22 cellular contexts compared by ENCODE assay signal in the genomic region with DNA sequence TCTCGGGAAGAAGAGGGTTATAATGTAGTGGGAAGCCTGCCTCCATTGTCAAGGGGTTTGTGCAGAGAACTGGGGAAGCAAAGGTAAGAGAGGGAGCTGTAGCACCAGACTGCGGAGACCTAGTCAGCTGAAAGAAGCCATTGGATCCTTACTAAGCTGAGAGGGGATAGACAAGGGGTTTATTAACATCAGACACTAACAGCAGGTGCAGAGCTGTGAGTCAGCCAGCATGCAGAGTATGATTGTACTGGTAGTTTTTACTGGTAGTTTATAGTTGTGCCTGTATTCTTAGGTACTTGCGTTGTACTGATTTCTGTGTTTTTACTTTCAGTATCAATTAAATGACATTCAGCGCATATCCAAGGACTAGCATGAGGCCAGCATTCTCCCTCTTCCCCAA. TPM values are rescaled to one million over a fixed set of nuclear protein-coding genes. Genes with fewer than 3 reads are reported as not detected.
"Had no signal": no experiment of that assay in that cellular context is flagged by ENCODE, and none has a peak within 500 bp of the region (broad histone marks: within the 10 kb centered on the region; RNA-seq: fewer than 3 reads in every experiment).

No MANE protein-coding gene starts in this region.

- H3K36me3 ChIP-seq: WERI-Rb-1 had no signal

- DNase-seq: activated CD4-positive, alpha-beta memory T cell treated with anti-CD3 and anti-CD28 coated beads for 36 hours; activated CD4-positive, alpha-beta T cell treated with anti-CD3 and anti-CD28 coated beads for 36 hours; activated CD8-positive, alpha-beta memory T cell treated with anti-CD3 and anti-CD28 coated beads, Interleukin-2, amount 10 ng/mL, durations not matched to agents 7 days and 5 days; activated naive CD4-positive, alpha-beta T cell treated with anti-CD3 and anti-CD28 coated beads, Interleukin-2, amount 10 ng/mL, durations not matched to agents 7 days and 5 days; activated T-cell treated with anti-CD3 and anti-CD28 coated beads, Interleukin-2, amount 50 U/mL, for 1 hour; effector memory CD8-positive, alpha-beta T cell; foreskin melanocyte; left ventricle myocardium superior; nucleus accumbens; posterior cingulate gyrus; right cardiac atrium; small intestine; stimulated activated CD4-positive, alpha-beta T cell treated with anti-CD3 and anti-CD28 coated beads, Interleukin-4, amount 100 ng/mL, for 4 hours; stimulated activated CD8-positive, alpha-beta memory T cell treated with anti-CD3 and anti-CD28 coated beads, Interleukin-4, amount 100 ng/mL, for 48 hours; stimulated activated naive CD8-positive, alpha-beta T cell treated with anti-CD3 and anti-CD28 coated beads, Interleukin-15, Interleukin-2, amounts not matched to agents 100 U/mL and 50 U/mL, for 24 hours; trophoblast cell; WERI-Rb-1 had no signal

- H3K27ac ChIP-seq: epithelial cell of prostate, WERI-Rb-1 had no signal

- ATAC-seq: activated CD4-positive, alpha-beta T cell treated with anti-CD3 and anti-CD28 coated beads for 36 hours; activated CD8-positive, alpha-beta memory T cell treated with anti-CD3 and anti-CD28 coated beads, Interleukin-2, amount 10 ng/mL, durations not matched to agents 7 days and 5 days; effector memory CD8-positive, alpha-beta T cell; left ventricle myocardium superior; natural killer cell treated with Interleukin-12 subunit alpha and Interleukin-12 subunit beta and Interleukin-15 and Interleukin-18, amount 100 ng/mL, for 72 hours; right cardiac atrium; stimulated activated naive CD8-positive, alpha-beta T cell treated with anti-CD3 and anti-CD28 coated beads, Interleukin-15, Interleukin-2, amounts not matched to agents 100 U/mL and 50 U/mL, for 24 hours had no signal

RNA-seq across cellular contexts. Expression of a gene that starts 17.8 kb away (rescaled TPM):
- total RNA-seq: activated CD4-positive, alpha-beta T cell treated with anti-CD3 and anti-CD28 coated beads for 36 hours; bronchial epithelial cell; fibroblast of lung; kidney epithelial cell had no signal
